8 cellular contexts compared by ENCODE assay signal in genomic region chr1:26787706-26788514, GRCh38. TPM values are rescaled to one million over a fixed set of nuclear protein-coding genes. Genes with fewer than 3 reads are reported as not detected.
DNase-seq lines count a peak whose midpoint lies in the region; ATAC-seq and TF ChIP-seq lines count a peak whose summit lies in the region.

Gene PIGV (plus strand): TSS chr1:26787950. CDS start chr1:26790816, 2,866 bp downstream.

- ATAC-seq in GM18868 (IDR thresholded peaks at IDR 0.05; ENCODE audit: unreplicated experiment) (peak; percentile 58), HG03103 (IDR thresholded peaks at IDR 0.05; ENCODE audit: low read depth, unreplicated experiment) (peak; percentile 46)

- no peak for TF ChIP-seq CTCF in WI38 (IDR thresholded peaks at IDR 0.05; ENCODE audit: low read depth, low read length)
- TF ChIP-seq CTCF in mammary epithelial cell (conservative IDR thresholded peaks at IDR 0.05 in 1 of 2, IDR thresholded peaks at IDR 0.05 in 1 of 2; ENCODE audit: extremely low read depth in 1 of 2, insufficient read depth in 1 of 2, low read depth in 1 of 2, low read length in 2 of 2): peak in 1 of 2 donors; percentile 12

- no peaks in the 10 kb centered on the region for H3K27me3 ChIP-seq in mammary epithelial cell (ENCODE audit: insufficient read depth, low read length)

- H4K20me1 ChIP-seq in mammary epithelial cell (ENCODE audit: insufficient read depth, low read length): no peaks in the 10 kb centered on the region

- peaks cover 26% of the 10 kb centered on the region for H3K4me1 ChIP-seq in mammary epithelial cell (ENCODE audit: insufficient read depth, low read length)

- peaks cover 16% of the 10 kb centered on the region for H3K79me2 ChIP-seq in mammary epithelial cell (ENCODE audit: insufficient read depth, low read length)

- CTCF ChIA-PET in mammary epithelial cell (lab: Charles Lee; ENCODE audit: low non-redundant PET): interaction anchor here (1.1 to 2.4 kb wide), 3 partner anchors 90 to 186 kb away, joined by 4 to 28 read pairs (median 6); no protein-coding TSS in a partner anchor

- dilution Hi-C loops in mammary epithelial cell (cut with HindIII; ENCODE audit: low sequenced_read_pairs): loop anchor here (5.0 kb wide), 2 partner anchors 99 to 186 kb away; no protein-coding TSS in a partner anchor

- intact Hi-C loops in mammary epithelial cell (cut with micrococcal nuclease): loop anchor here (2.0 kb wide), 1 partner anchor 53 kb away; no protein-coding TSS in a partner anchor

- in situ Hi-C loops in ACHN (cut with HindIII; ENCODE audit: low pct_ligation_motif_present, low pct_unique_long_range_greater_than_20kb, low sequenced_read_pairs) (no loop called here), mammary epithelial cell (cut with MboI; ENCODE audit: low sequenced_read_pairs in 2 of 2) (loop anchor here in 1 of 2 donors (5.0 kb wide), 1 partner anchor 191 kb away; no protein-coding TSS in a partner anchor)

- H2AFZ ChIP-seq in mammary epithelial cell (ENCODE audit: low read depth, low read length): peak within 1 kb of the TSS; percentile 95

- H3K4me2 ChIP-seq in mammary epithelial cell (ENCODE audit: insufficient read depth, low read depth, low read length): peak within 1 kb of the TSS; percentile 89

- H3K4me3 ChIP-seq in WI38 (ENCODE audit: low read depth, low read length) (peak within 1 kb of the TSS; percentile 61), mammary epithelial cell (replicated peaks in 1 of 3; ENCODE audit: insufficient read depth in 1 of 3, low read depth in 2 of 3, low read length in 3 of 3) (peak within 1 kb of the TSS; percentile 61 to 80 (median 74))

- no peaks in the 10 kb centered on the region for H3K9me3 ChIP-seq in mammary epithelial cell (replicated peaks; ENCODE audit: insufficient read depth, low read length)

- H3K9ac ChIP-seq in mammary epithelial cell (ENCODE audit: insufficient read depth, low read length): peak within 1 kb of the TSS; percentile 88

- DNase-seq in ACHN (peak; percentile 81), NCI-H2227 (lab: John Stamatoyannopoulos, UW; ENCODE audit: unreplicated experiment) (peak; percentile 95), mammary epithelial cell (peak; percentile 78), iris pigment epithelial cell (ENCODE audit: low read depth) (peak; percentile 75)
- peak; percentile 87 for DNase-seq in stimulated activated CD4-positive, alpha-beta T cell treated with anti-CD3 and anti-CD28 coated beads, Interleukin-12 subunit alpha, Interleukin-12 subunit beta, amount 100 ng/mL, for 4 hours

- WGBS in mammary epithelial cell (ENCODE audit: low coverage, missing lambda C conversion rate): 2% methylated on average over 7 of the region's 63 CpGs

- peak within 1 kb of the TSS; percentile 93 for H3K27ac ChIP-seq in mammary epithelial cell (ENCODE audit: insufficient read depth, low read depth, low read length)

- H3K36me3 ChIP-seq in mammary epithelial cell (ENCODE audit: insufficient read depth, low read length): peaks cover 2% of the 10 kb centered on the region

- BruUV-seq in mammary epithelial cell (replicated peaks; lab: Mats Ljungman, UMichigan): TSS peak; percentile 35

RNA-seq across cellular contexts. Expression of gene PIGV, which starts in this region (rescaled TPM):
- 10 to 100 TPM; 18.0 to 19.2 TPM for total RNA-seq in mammary epithelial cell
- 19.1 TPM for polyA plus RNA-seq in mammary epithelial cell
- polyA minus RNA-seq in mammary epithelial cell: 10.1 TPM

Comparison
In these comparisons a context has a peak if more than half of its experiments do, and no peak if none do; other contexts are left out.
1. Peak in every context shown above with its lines: DNase-seq, ATAC-seq, H3K4me3 ChIP-seq and H3K27ac ChIP-seq.